1 cellular context compared by ENCODE assay signal in the genomic region with DNA sequence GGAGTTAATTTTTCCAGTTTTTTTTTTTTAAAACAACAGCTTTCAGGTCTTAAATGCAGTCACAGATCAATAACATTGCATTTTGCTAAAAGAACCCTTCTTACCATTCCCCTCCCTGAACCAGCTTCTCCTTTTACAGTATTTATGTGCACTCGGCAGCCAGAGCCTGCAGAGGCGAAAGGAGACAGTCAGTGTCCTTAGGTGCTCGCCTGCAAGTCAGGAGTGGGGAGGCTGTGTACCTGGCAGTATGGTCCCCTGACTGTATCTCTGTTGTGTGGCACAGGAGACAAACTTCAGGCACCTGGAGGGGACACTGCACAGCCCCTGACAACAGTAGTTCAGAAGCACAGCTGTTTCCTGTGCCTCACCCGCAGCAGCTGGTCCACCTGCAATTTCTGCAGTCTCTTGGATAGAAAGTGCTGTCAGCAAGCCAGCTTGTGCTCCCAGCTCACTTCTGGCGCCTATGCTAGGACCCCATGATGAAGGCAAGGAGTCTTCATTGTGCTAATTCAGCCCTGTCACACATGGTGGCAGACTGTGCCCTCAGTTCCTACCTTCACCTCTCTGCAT.
TF ChIP-seq lines count a peak whose summit lies in the region.

No MANE protein-coding gene starts in this region.

TF ChIP-seq in HepG2, 621 proteins besides CTCF, POLR2A, EP300 and RAD21 (continued from another document):
- TF ChIP-seq, protein P1, sequence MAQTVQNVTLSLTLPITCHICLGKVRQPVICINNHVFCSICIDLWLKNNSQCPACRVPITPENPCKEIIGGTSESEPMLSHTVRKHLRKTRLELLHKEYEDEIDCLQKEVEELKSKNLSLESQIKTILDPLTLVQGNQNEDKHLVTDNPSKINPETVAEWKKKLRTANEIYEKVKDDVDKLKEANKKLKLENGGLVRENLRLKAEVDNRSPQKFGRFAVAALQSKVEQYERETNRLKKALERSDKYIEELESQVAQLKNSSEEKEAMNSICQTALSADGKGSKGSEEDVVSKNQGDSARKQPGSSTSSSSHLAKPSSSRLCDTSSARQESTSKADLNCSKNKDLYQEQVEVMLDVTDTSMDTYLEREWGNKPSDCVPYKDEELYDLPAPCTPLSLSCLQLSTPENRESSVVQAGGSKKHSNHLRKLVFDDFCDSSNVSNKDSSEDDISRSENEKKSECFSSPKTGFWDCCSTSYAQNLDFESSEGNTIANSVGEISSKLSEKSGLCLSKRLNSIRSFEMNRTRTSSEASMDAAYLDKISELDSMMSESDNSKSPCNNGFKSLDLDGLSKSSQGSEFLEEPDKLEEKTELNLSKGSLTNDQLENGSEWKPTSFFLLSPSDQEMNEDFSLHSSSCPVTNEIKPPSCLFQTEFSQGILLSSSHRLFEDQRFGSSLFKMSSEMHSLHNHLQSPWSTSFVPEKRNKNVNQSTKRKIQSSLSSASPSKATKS (CRISPR knock-in tag; IDR thresholded peaks at IDR 0.05): no peak
- no peak for TF ChIP-seq HDAC6 (IDR thresholded peaks at IDR 0.05; ENCODE audit: low read depth, low read length)
- TF ChIP-seq, protein P2, sequence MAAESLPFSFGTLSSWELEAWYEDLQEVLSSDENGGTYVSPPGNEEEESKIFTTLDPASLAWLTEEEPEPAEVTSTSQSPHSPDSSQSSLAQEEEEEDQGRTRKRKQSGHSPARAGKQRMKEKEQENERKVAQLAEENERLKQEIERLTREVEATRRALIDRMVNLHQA (CRISPR knock-in tag; IDR thresholded peaks at IDR 0.05): no peak
